In genomic region chr13:68254151-68254550, GRCh38 we compare ENCODE assay signal across 24 cellular contexts.
DNase-seq lines count a peak whose midpoint lies in the region; FAIRE-seq and TF ChIP-seq lines count a peak whose summit lies in the region.
"Had no signal": no experiment of that assay in that cellular context is flagged by ENCODE, and none has a peak within 500 bp of the region (broad histone marks: within the 10 kb centered on the region; RNA-seq: fewer than 3 reads in every experiment).

No MANE protein-coding gene starts in this region.

- no peaks in the 10 kb centered on the region for H4K20me1 ChIP-seq in OCI-LY3 (ENCODE audit: insufficient read depth, low read length)
- H4K20me1 ChIP-seq: BLaER1 treated with 17β-estradiol and CSF1 and Interleukin-3, amounts not matched to agents 10 nM and 100 nM had no signal

- H3K9me3 ChIP-seq in OCI-LY3 (ENCODE audit: insufficient read depth, low read length) = no peaks in the 10 kb centered on the region
- H3K9me3 ChIP-seq in neuronal stem cell (replicated peaks in 1 of 2; ENCODE audit: control insufficient read depth in 2 of 2, insufficient read depth in 1 of 2, low read depth in 1 of 2, low read length in 2 of 2) = peaks cover 3% of the 10 kb centered on the region in 2 donors
- H3K9me3 ChIP-seq: A549 had no signal

- no peak overlapping the region for H4K8ac ChIP-seq in neuronal stem cell (ENCODE audit: low read depth, low read length)

- H3K23ac ChIP-seq in neuronal stem cell (ENCODE audit: low read depth, low read length, poor library complexity) = no peak overlapping the region

- no peaks in the 10 kb centered on the region for H3K27me3 ChIP-seq in OCI-LY3 (ENCODE audit: low read depth, low read length)
- H3K27me3 ChIP-seq in neuronal stem cell (ENCODE audit: control insufficient read depth in 3 of 3, insufficient read depth in 3 of 3, low read depth in 1 of 3, low read length in 3 of 3) = no peaks in the 10 kb centered on the region
- H3K27me3 ChIP-seq: BLaER1 treated with 17β-estradiol and CSF1 and Interleukin-3, amounts not matched to agents 10 nM and 100 nM had no signal

- H3K9ac ChIP-seq in OCI-LY3 (ENCODE audit: low read length) = no peak overlapping the region
- H3K9ac ChIP-seq in neuronal stem cell (ENCODE audit: low read depth, low read length, poor library complexity) = no peak overlapping the region
- H3K9ac ChIP-seq: BLaER1 treated with 17β-estradiol and CSF1 and Interleukin-3, amounts not matched to agents 10 nM and 100 nM had no signal

- H2AFZ ChIP-seq in OCI-LY3 (ENCODE audit: low read depth, low read length) = peak overlapping the region; percentile 41; the same call in 1 of the 2 replicates
- peak overlapping the region; percentile 37 for H2AFZ ChIP-seq in neuronal stem cell (ENCODE audit: low read length)

- H3K79me1 ChIP-seq in neuronal stem cell (ENCODE audit: low read depth, low read length) = no peaks in the 10 kb centered on the region

- H3K4ac ChIP-seq in neuronal stem cell (ENCODE audit: low read length) = no peak overlapping the region

- no peak overlapping the region for H3K18ac ChIP-seq in neuronal stem cell (ENCODE audit: low read length)

- no CpG with 5 or more reads among the region's 4 CpGs for WGBS in neuronal stem cell (ENCODE audit: extremely low coverage in 2 of 2, insufficient read length in 2 of 2, insufficient replicate concordance in 1 of 2), 2 donors

- no peak overlapping the region for H2BK12ac ChIP-seq in neuronal stem cell (ENCODE audit: low read length)

- no peak overlapping the region for H4K91ac ChIP-seq in neuronal stem cell (ENCODE audit: low read depth, low read length, poor library complexity)

- no peak overlapping the region for H3K14ac ChIP-seq in neuronal stem cell (ENCODE audit: low read length)

- no peak for DNase-seq in D721Med (ENCODE audit: insufficient read length, low spot score)
- DNase-seq in choroid plexus epithelial cell (ENCODE audit: low read depth) = peak; percentile 5
- DNase-seq in neuronal stem cell (ENCODE audit: low spot score) = no peak
- DNase-seq in activated CD4-positive, CD25-positive, alpha-beta regulatory T cell (lab: John Stamatoyannopoulos, UW) = no peak
- no peak for DNase-seq in NAMALWA (ENCODE audit: low spot score)
- no peak for DNase-seq in GDM1 (lab: John Stamatoyannopoulos, UW)
- DNase-seq: AML-193; CD4-positive, alpha-beta T cell; COR-L47; Kasumi-1; MV-4-11; NCI-H1105 treated with DMSO at 0.1 percent for 48 hours; NCI-H146; NCI-H1930; NCI-H2107; NCI-H2227 treated with DMSO at 0.1 percent for 48 hours; NCI-H526 treated with DMSO at 0.1 percent for 48 hours; SHP77 treated with DMSO at 0.1 percent for 48 hours; SW 1271 had no signal

- H2BK5ac ChIP-seq in neuronal stem cell (ENCODE audit: low read length) = no peak overlapping the region

- H3K36me3 ChIP-seq in OCI-LY3 (replicated peaks; ENCODE audit: low read depth, low read length) = no peaks in the 10 kb centered on the region
- no peaks in the 10 kb centered on the region for H3K36me3 ChIP-seq in neuronal stem cell (replicated peaks in 1 of 2; ENCODE audit: control insufficient read depth in 2 of 2, insufficient read depth in 2 of 2, low read length in 2 of 2)
- H3K36me3 ChIP-seq: BLaER1 treated with 17β-estradiol and CSF1 and Interleukin-3, amounts not matched to agents 10 nM and 100 nM had no signal

- no peak overlapping the region for H2BK15ac ChIP-seq in neuronal stem cell (ENCODE audit: low read length)

- H3K4me3 ChIP-seq in OCI-LY3 (ENCODE audit: low read length) (no peak overlapping the region), choroid plexus epithelial cell (ENCODE audit: low read depth, low read length) (no peak overlapping the region), neuronal stem cell (ENCODE audit: low read length in 2 of 2) (no peak overlapping the region)
- H3K4me3 ChIP-seq: A549; BLaER1 treated with 17β-estradiol and CSF1 and Interleukin-3, amounts not matched to agents 10 nM and 100 nM; SK-N-MC had no signal

- H2AK5ac ChIP-seq in neuronal stem cell (ENCODE audit: low read depth, low read length) = no peak overlapping the region

- peak; percentile 6 for FAIRE-seq in D721Med (lab: Jason Lieb, UNC)
- FAIRE-seq: A549, GM12891 had no signal

- H3K27ac ChIP-seq in OCI-LY3 (ENCODE audit: low read length) (no peak overlapping the region), neuronal stem cell (replicated peaks; ENCODE audit: low read length) (no peak overlapping the region)
- H3K27ac ChIP-seq: A549; BLaER1 treated with 17β-estradiol and CSF1 and Interleukin-3, amounts not matched to agents 10 nM and 100 nM; SK-N-MC had no signal

- H3K79me2 ChIP-seq in OCI-LY3 (ENCODE audit: low read length) = no peaks in the 10 kb centered on the region

- no peak overlapping the region for H3K4me2 ChIP-seq in OCI-LY3 (ENCODE audit: low read length)
- H3K4me2 ChIP-seq in neuronal stem cell (ENCODE audit: insufficient read depth, low read length, poor library complexity, severe bottlenecking) = no peak overlapping the region
- H3K4me2 ChIP-seq: A549; BLaER1 treated with 17β-estradiol and CSF1 and Interleukin-3, amounts not matched to agents 10 nM and 100 nM had no signal

- TF ChIP-seq CTCF in D721Med (IDR thresholded peaks at IDR 0.05; ENCODE audit: insufficient read depth, missing control alignments) (no peak), OCI-LY3 (IDR thresholded peaks at IDR 0.05; ENCODE audit: low read depth, low read length) (no peak), choroid plexus epithelial cell (conservative IDR thresholded peaks at IDR 0.05; ENCODE audit: low read depth, low read length) (no peak)

- no peaks in the 10 kb centered on the region for H3K4me1 ChIP-seq in OCI-LY3 (ENCODE audit: low read length)
- peaks cover 0 to 3% of the 10 kb centered on the region in 2 donors for H3K4me1 ChIP-seq in neuronal stem cell (ENCODE audit: control insufficient read depth in 2 of 2, insufficient read depth in 1 of 2, low read depth in 1 of 2, low read length in 2 of 2)
- H3K4me1 ChIP-seq: A549 had no signal

- H2BK120ac ChIP-seq in neuronal stem cell (ENCODE audit: low read depth, low read length) = no peak overlapping the region
